Comparison of ENCODE assay signal across 8 cellular contexts in the genomic region with DNA sequence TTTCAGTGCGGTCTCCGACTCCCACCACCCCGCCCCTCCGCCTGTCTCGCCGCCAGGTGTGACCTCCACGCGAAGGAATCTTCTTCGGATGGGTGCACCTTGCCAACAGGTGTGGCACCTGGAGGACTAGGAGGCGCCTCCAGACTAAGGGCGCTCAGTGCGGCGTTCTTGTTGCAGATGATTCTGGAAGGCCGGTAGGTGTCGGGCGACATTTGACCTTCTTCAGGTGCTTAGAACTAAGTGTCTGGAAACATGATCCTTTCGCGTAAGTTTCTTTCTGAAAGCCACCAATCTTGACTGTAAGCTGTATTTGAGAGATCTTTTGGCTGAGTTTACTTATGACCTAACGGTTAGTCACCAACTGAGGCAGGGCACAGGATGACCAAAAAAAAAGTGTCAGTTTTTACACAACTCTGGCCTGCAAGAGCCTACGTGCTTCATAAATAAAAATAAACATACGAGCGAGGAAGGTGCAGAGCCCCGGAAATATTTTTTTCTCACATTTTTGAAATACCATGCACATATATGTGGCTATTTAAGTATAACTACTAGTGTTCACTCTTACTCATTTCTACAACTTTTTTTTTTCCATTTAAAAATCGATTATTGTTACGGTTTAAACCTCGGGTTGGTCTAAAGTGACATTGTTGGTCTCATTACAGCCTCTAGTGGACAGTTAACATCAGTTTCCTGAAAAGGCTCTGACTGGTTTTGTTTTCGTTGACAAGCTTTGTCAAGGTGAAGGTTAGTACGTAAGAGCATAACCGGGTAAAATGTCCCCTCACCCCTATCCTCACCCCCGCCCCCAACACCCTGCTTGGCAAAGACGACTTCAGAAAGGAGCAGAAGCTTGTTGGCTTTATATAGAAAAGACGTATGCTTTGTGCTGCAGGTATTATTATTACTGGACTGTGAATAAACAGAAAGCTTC. TPM values are rescaled to one million over a fixed set of nuclear protein-coding genes. Genes with fewer than 3 reads are reported as not detected.
DNase-seq lines count a peak whose midpoint lies in the region; ATAC-seq lines count a peak whose summit lies in the region.

No MANE protein-coding gene starts in this region.

- H3K27ac ChIP-seq in KOPT-K1 (ENCODE audit: low read depth, low read length, poor library complexity, severe bottlenecking) (peak overlapping the region; percentile 78), angular gyrus (ENCODE audit: low read depth, low read length) (peak overlapping the region; percentile 68), right cardiac atrium (ENCODE audit: low read length) (peak overlapping the region; percentile 76)

- H3K36me3 ChIP-seq in KOPT-K1 (ENCODE audit: insufficient read depth, low read length) = no peaks in the 10 kb centered on the region

- H3K9me3 ChIP-seq in KOPT-K1 (ENCODE audit: insufficient read depth, low read length, poor library complexity, severe bottlenecking) (no peaks in the 10 kb centered on the region), right cardiac atrium (ENCODE audit: control insufficient read depth, low read length) (no peaks in the 10 kb centered on the region)

- peak overlapping the region; percentile 65 for H3K4me3 ChIP-seq in right cardiac atrium (ENCODE audit: low read length)

- intact Hi-C loops in right cardiac atrium (cut with DNase I) = loop anchor here (5.0 to 10.0 kb wide), 5 partner anchors 248 to 431 kb away; no protein-coding TSS in a partner anchor

- 1% methylated on average over 32 of the region's 32 CpGs for WGBS in right cardiac atrium

- no peaks in the 10 kb centered on the region for H3K4me1 ChIP-seq in right cardiac atrium (ENCODE audit: control insufficient read depth, insufficient read depth, low read length)

- peak; percentile 35 for ATAC-seq in GM21515 (IDR thresholded peaks at IDR 0.05; ENCODE audit: unreplicated experiment)
- ATAC-seq in right cardiac atrium = peak in 1 of 2 donors; percentile 11

- no peaks in the 10 kb centered on the region for H3K27me3 ChIP-seq in right cardiac atrium (ENCODE audit: control insufficient read depth, insufficient read depth)

- DNase-seq in Daoy (ENCODE audit: low read depth) (peak; percentile 86), T follicular helper cell (ENCODE audit: low read depth) (peak; percentile 73), right cardiac atrium (peak; percentile 46 to 77 (median 75)), renal cortical epithelial cell (ENCODE audit: low read depth) (peak; percentile 89), ecto neural progenitor cell (ENCODE audit: low spot score) (no peak)

RNA-seq across cellular contexts. Expression of a gene that starts 1.6 kb away (rescaled TPM):
- 29.9 and 33.8 TPM in 2 replicates for total RNA-seq in Daoy (2014; rRNA removed; shearing (Covaris generic))
- total RNA-seq in right cardiac atrium = 10 to 100 TPM; 46.5 to 50.7 (median 47.9) TPM
- polyA plus RNA-seq in right cardiac atrium = 11.8 TPM
- total RNA-seq in renal cortical epithelial cell = 14.4 and 27.2 TPM in 2 replicates
